Comparison of ENCODE assay signal across 9 cellular contexts in the genomic region with DNA sequence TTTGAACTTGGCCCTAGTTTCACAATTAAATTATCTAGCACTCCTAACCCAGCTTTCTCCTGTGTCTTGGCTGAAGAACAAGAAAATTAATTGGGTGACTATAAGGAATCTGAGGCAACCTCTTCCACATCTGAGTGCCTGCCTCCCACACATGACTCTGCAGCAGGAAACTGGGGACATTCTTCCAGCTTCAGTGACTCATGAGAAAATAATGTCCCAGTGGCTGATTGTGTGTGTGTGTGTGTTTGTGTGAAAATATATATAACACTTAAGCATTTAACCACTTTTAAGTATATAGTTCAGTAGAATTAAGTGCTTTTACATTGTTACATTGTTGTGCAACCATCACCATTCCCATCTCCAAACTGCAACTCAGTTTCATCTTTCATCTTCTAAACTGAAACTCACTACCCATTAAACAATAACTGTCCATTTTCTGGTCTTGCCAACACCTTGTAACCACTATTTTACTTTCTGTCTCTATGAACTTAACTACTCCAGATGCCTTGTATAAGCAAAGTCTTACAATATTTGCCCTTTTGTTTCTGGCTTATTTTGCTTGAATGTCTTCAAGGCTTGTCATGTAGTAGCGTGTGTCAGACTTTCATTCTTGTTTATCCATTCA. TPM values are rescaled to one million over a fixed set of nuclear protein-coding genes. Genes with fewer than 3 reads are reported as not detected.
DNase-seq lines count a peak whose midpoint lies in the region; ATAC-seq and TF ChIP-seq lines count a peak whose summit lies in the region.
"Had no signal": no experiment of that assay in that cellular context is flagged by ENCODE, and none has a peak within 500 bp of the region (broad histone marks: within the 10 kb centered on the region; RNA-seq: fewer than 3 reads in every experiment).

No MANE protein-coding gene starts in this region.

- no peak overlapping the region for H3K9ac ChIP-seq in SK-N-MC (ENCODE audit: insufficient read length)

- DNase-seq in GM04504 (ENCODE audit: low read depth) (peak; percentile 89), SK-N-MC (ENCODE audit: low read depth, low spot score) (no peak), foreskin melanocyte (peak; percentile 89), sigmoid colon (no peak), esophagus squamous epithelium (lab: John Stamatoyannopoulos, UW) (no peak)

- intact Hi-C loops in sigmoid colon (cut with DNase I) (no loop called here), esophagus squamous epithelium (cut with DNase I) (no loop called here)

- H3K4me3 ChIP-seq in SK-N-MC (no peak overlapping the region), sigmoid colon (no peak overlapping the region), esophagus squamous epithelium (no peak overlapping the region)

- no peaks in the 10 kb centered on the region for H3K9me3 ChIP-seq in SK-N-MC (ENCODE audit: low read depth, low read length)
- no peaks in the 10 kb centered on the region for H3K9me3 ChIP-seq in sigmoid colon
- H3K9me3 ChIP-seq in esophagus squamous epithelium = no peaks in the 10 kb centered on the region

- TF ChIP-seq CTCF in sigmoid colon (IDR thresholded peaks at IDR 0.05) (no peak), esophagus squamous epithelium (IDR thresholded peaks at IDR 0.05) (no peak)

- H3K27ac ChIP-seq in SK-N-MC (peak overlapping the region; percentile 45; the same call in 1 of the 2 replicates), sigmoid colon (peak overlapping the region; percentile 7 to 54 (median 31)), esophagus squamous epithelium (peak overlapping the region in 1 of 4 donors; percentile 30)

- no peak for TF ChIP-seq EP300 in sigmoid colon (IDR thresholded peaks at IDR 0.05)

- H3K27me3 ChIP-seq in sigmoid colon (no peaks in the 10 kb centered on the region), esophagus squamous epithelium (no peaks in the 10 kb centered on the region)

- peaks cover 75% of the 10 kb centered on the region for H3K36me3 ChIP-seq in SK-N-MC (ENCODE audit: insufficient read depth, low read length)
- peaks cover 37 to 94% (median 49%) of the 10 kb centered on the region in 4 donors for H3K36me3 ChIP-seq in sigmoid colon
- H3K36me3 ChIP-seq in esophagus squamous epithelium = peaks cover 35 to 98% (median 36%) of the 10 kb centered on the region in 3 donors

- TF ChIP-seq POLR2A in sigmoid colon (IDR thresholded peaks at IDR 0.05) (no peak), esophagus squamous epithelium (IDR thresholded peaks at IDR 0.05) (no peak)

- H3K4me1 ChIP-seq in sigmoid colon (peaks cover 0 to 41% (median 28%) of the 10 kb centered on the region in 4 donors), esophagus squamous epithelium (peaks cover 6 to 45% (median 22%) of the 10 kb centered on the region in 3 donors)

- ATAC-seq in HG02870 (IDR thresholded peaks at IDR 0.05; ENCODE audit: unreplicated experiment) (no peak), HG03097 (IDR thresholded peaks at IDR 0.05; ENCODE audit: low FRiP score, unreplicated experiment) (no peak), HG02623 (IDR thresholded peaks at IDR 0.05; ENCODE audit: unreplicated experiment) (no peak)

- 90 to 97% methylated on average over 1 of the region's 1 CpG for WGBS in sigmoid colon, 2 donors
- 100% methylated on average over 1 of the region's 1 CpG for WGBS in esophagus squamous epithelium, 2 donors

RNA-seq across cellular contexts. Expression of gene TRIM38, which starts 8.7 kb away (rescaled TPM):
- total RNA-seq in sigmoid colon = 10 to 100 TPM in 1 of 4 donors, 1 to 10 TPM in 3; 7.5 to 13.3 (median 8.2) TPM
- 10 to 100 TPM in 1 of 3 donors, 1 to 10 TPM in 2; 4.2 to 10.2 (median 5.1) TPM for polyA plus RNA-seq in sigmoid colon
- total RNA-seq in esophagus squamous epithelium = 1 to 10 TPM; 7.7 to 9.0 (median 8.5) TPM

RNA-seq across cellular contexts. Expression of gene SLC17A2, which starts 40.8 kb away (rescaled TPM):
- total RNA-seq in sigmoid colon (not detected), esophagus squamous epithelium (not detected)
- not detected for polyA plus RNA-seq in sigmoid colon
- total RNA-seq: subcutaneous adipose tissue had no signal

Comparison
In these comparisons a context has a peak if more than half of its experiments do, and no peak if none do; other contexts are left out.
1. DNase-seq: peak in GM04504 (single experiment) and foreskin melanocyte (single experiment); none in SK-N-MC (single experiment), sigmoid colon (single experiment) and esophagus squamous epithelium (single experiment).